In genomic region chr6:75285156-75285639, GRCh38 we compare ENCODE assay signal across 8 cellular contexts. TPM values are rescaled to one million over a fixed set of nuclear protein-coding genes. Genes with fewer than 3 reads are reported as not detected.
DNase-seq lines count a peak whose midpoint lies in the region; ATAC-seq and TF ChIP-seq lines count a peak whose summit lies in the region.

No MANE protein-coding gene starts in this region.

- H3K4me3 Mint-ChIP-seq in neural progenitor cell, result no peak overlapping the region

- H4K8ac ChIP-seq in IMR-90 (ENCODE audit: low read depth in 2 of 2, low read length in 2 of 2), result peak overlapping the region in 1 of 2 experiments; percentile 53; a peak in 1 of 4 replicates

- H3K79me1 ChIP-seq in IMR-90 (ENCODE audit: low read depth in 1 of 2, low read length in 2 of 2), result peaks cover 0 to 9% of the 10 kb centered on the region in 2 experiments; a peak in 2 of 4 replicates

- H3K27ac Mint-ChIP-seq in neural progenitor cell, result no peak overlapping the region

- H4K91ac ChIP-seq in IMR-90 (ENCODE audit: insufficient read depth, low read depth, low read length), result 0 out of 2 replicates have a peak overlapping the region, but pooled peaks have one; percentile 45

- no peaks in the 10 kb centered on the region for H3K9me3 ChIP-seq in IMR-90 (ENCODE audit: control insufficient read depth, insufficient read depth, low read length)
- H3K9me3 ChIP-seq in neural progenitor cell (ENCODE audit: low read depth), result no peaks in the 10 kb centered on the region

- BruUV-seq in IMR-90 (replicated peaks; lab: Mats Ljungman, UMichigan), result TSS peak; percentile 72

- TF ChIP-seq CTCF in IMR-90 (conservative IDR thresholded peaks at IDR 0.05; ENCODE audit: low read depth, low read length), result no peak
- no peak for TF ChIP-seq CTCF in neural progenitor cell (IDR thresholded peaks at IDR 0.05)

- H3K9ac ChIP-seq in IMR-90 (ENCODE audit: low read depth, low read length) (peak overlapping the region; percentile 46), neural progenitor cell (peak overlapping the region; percentile 40)

- 0% methylated on average over 1 of the region's 13 CpGs; no CpG with 5 or more reads in 1 of the 2 experiments for WGBS in IMR-90 (ENCODE audit: extremely low coverage in 2 of 2, insufficient read length in 1 of 2), 2 experiments

- no peak overlapping the region for H2BK20ac ChIP-seq in IMR-90 (ENCODE audit: low read depth, low read length)

- no peak for TF ChIP-seq POLR2A in IMR-90 (IDR thresholded peaks at IDR 0.05; ENCODE audit: low read depth, low read length)

- H3K9me1 ChIP-seq in IMR-90 (ENCODE audit: insufficient read depth, low read length), result no peaks in the 10 kb centered on the region

- no peak overlapping the region for H2AK9ac ChIP-seq in IMR-90 (replicated peaks; ENCODE audit: low read depth, low read length, poor library complexity)

- H2BK15ac ChIP-seq in IMR-90 (ENCODE audit: low read depth, low read length), result no peak overlapping the region

- CTCF ChIA-PET in IMR-90 (lab: Yijun Ruan, JAX), result interaction anchor here (1.7 kb wide), 1 partner anchor 18 kb away, joined by 4 read pairs; no protein-coding TSS in a partner anchor

- intact Hi-C loops in IMR-90 (cut with micrococcal nuclease), result loop anchor here (10.0 kb wide), 1 partner anchor 470 kb away; no protein-coding TSS in a partner anchor

- H2AK5ac ChIP-seq in IMR-90 (ENCODE audit: low read depth, low read length), result no peak overlapping the region

- H2BK5ac ChIP-seq in IMR-90 (ENCODE audit: low read depth, low read length, poor library complexity, severe bottlenecking), result peak overlapping the region; percentile 21

- in situ Hi-C loops in IMR-90 (cut with MboI; ENCODE audit: low sequenced_read_pairs), result no loop called here

- POLR2A ChIA-PET in IMR-90 (lab: Charles Lee; ENCODE audit: unreplicated experiment), result no interaction called here

- H2AFZ ChIP-seq in IMR-90 (replicated peaks; ENCODE audit: low read length, poor library complexity), result peak overlapping the region; percentile 89
- peak overlapping the region; percentile 91 for H2AFZ ChIP-seq in neural progenitor cell (replicated peaks)

- peak overlapping the region; percentile 15; the same call in 1 of the 2 replicates for H2BK120ac ChIP-seq in IMR-90 (ENCODE audit: low read depth, low read length)

- H3K56ac ChIP-seq in IMR-90 (ENCODE audit: extremely low read depth, insufficient read depth, low read length), result 0 out of 2 replicates have a peak overlapping the region, but pooled peaks have one; percentile 63

- peak overlapping the region; percentile 60 for H3K4me3 ChIP-seq in IMR-90 (ENCODE audit: insufficient read depth, low read depth, low read length)
- H3K4me3 ChIP-seq in neural progenitor cell, result peak overlapping the region; percentile 75

- peak overlapping the region; percentile 65 for H3K14ac ChIP-seq in IMR-90 (replicated peaks; ENCODE audit: low read depth, low read length)

- no peak overlapping the region; the same call in 1 of the 2 replicates for H4K5ac ChIP-seq in IMR-90 (ENCODE audit: low read depth, low read length)

- TF ChIP-seq RAD21 in IMR-90 (IDR thresholded peaks at IDR 0.05; ENCODE audit: low read length), result no peak

- peaks cover 19% of the 10 kb centered on the region for H4K20me1 ChIP-seq in IMR-90 (ENCODE audit: insufficient read depth, low read length)
- peaks cover 13% of the 10 kb centered on the region for H4K20me1 ChIP-seq in neural progenitor cell (ENCODE audit: low read depth)

- H3K23ac ChIP-seq in IMR-90 (ENCODE audit: low read depth, low read length), result peak overlapping the region; percentile 63; the same call in 1 of the 2 replicates

- H3K9me3 Mint-ChIP-seq in neural progenitor cell, result no peaks in the 10 kb centered on the region

- peak; percentile 36 for DNase-seq in NCI-H524 treated with DMSO at 0.1 percent for 48 hours (lab: John Stamatoyannopoulos, UW)
- no peak for DNase-seq in NCI-H524 (lab: John Stamatoyannopoulos, UW)
- DNase-seq in IMR-90, result no peak
- no peak for DNase-seq in caudate nucleus (lab: John Stamatoyannopoulos, UW)
- DNase-seq in neural progenitor cell (ENCODE audit: low spot score), result no peak
- DNase-seq in NK-92 treated with Interleukin-12 subunit alpha and Interleukin-12 subunit beta, amount 100 ng/mL, for 24 hours (lab: John Stamatoyannopoulos, UW), result no peak
- DNase-seq in GM19240 (ENCODE audit: insufficient read length, low spot score), result no peak

- peaks cover 19% of the 10 kb centered on the region for H3K4me1 Mint-ChIP-seq in neural progenitor cell

- H3K18ac ChIP-seq in IMR-90 (ENCODE audit: low read depth, low read length), result no peak overlapping the region

- H3K27me3 ChIP-seq in IMR-90 (ENCODE audit: control insufficient read depth, insufficient read depth, low read length) (no peaks in the 10 kb centered on the region), neural progenitor cell (no peaks in the 10 kb centered on the region)

- peak; percentile 4; the same call in 1 of the 2 replicates for ATAC-seq in IMR-90 (ENCODE audit: low read depth)
- no peak for ATAC-seq in esophagus mucosa

- dilution Hi-C loops in IMR-90 (cut with HindIII; ENCODE audit: low sequenced_read_pairs, unreplicated experiment), result no loop called here

- H3F3A ChIP-seq in neural progenitor cell (ENCODE audit: low read depth), result peaks cover 12% of the 10 kb centered on the region

- no peaks in the 10 kb centered on the region for H3K36me3 Mint-ChIP-seq in neural progenitor cell

- H3K36me3 ChIP-seq in IMR-90 (ENCODE audit: control insufficient read depth, insufficient read depth, low read length) (no peaks in the 10 kb centered on the region), neural progenitor cell (no peaks in the 10 kb centered on the region)

- H3K79me2 ChIP-seq in neural progenitor cell (ENCODE audit: low read depth), result peaks cover 51% of the 10 kb centered on the region

- peak overlapping the region; percentile 44; the same call in 1 of the 2 replicates for H3K4ac ChIP-seq in IMR-90 (ENCODE audit: low read depth, low read length)

- peak overlapping the region; percentile 84 for H3K4me2 ChIP-seq in IMR-90 (ENCODE audit: low read depth, low read length)
- peak overlapping the region; percentile 82 for H3K4me2 ChIP-seq in neural progenitor cell

- no peaks in the 10 kb centered on the region for H3K27me3 Mint-ChIP-seq in neural progenitor cell (ENCODE audit: insufficient read depth, low read depth)

- H3K27ac ChIP-seq in IMR-90 (ENCODE audit: insufficient read depth, low read length) (peak overlapping the region; percentile 10), caudate nucleus (ENCODE audit: low read depth, low read length) (peak overlapping the region; percentile 91), neural progenitor cell (no peak overlapping the region)

- no peaks in the 10 kb centered on the region for H3K4me1 ChIP-seq in IMR-90 (ENCODE audit: control insufficient read depth, insufficient read depth, low read length)
- H3K4me1 ChIP-seq in neural progenitor cell, result peaks cover 31% of the 10 kb centered on the region

TF ChIP-seq in IMR-90, 13 proteins besides CTCF, POLR2A, EP300 and RAD21:
- TF ChIP-seq, protein P1, sequence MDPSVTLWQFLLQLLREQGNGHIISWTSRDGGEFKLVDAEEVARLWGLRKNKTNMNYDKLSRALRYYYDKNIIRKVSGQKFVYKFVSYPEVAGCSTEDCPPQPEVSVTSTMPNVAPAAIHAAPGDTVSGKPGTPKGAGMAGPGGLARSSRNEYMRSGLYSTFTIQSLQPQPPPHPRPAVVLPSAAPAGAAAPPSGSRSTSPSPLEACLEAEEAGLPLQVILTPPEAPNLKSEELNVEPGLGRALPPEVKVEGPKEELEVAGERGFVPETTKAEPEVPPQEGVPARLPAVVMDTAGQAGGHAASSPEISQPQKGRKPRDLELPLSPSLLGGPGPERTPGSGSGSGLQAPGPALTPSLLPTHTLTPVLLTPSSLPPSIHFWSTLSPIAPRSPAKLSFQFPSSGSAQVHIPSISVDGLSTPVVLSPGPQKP (IDR thresholded peaks at IDR 0.05; ENCODE audit: borderline replicate concordance, low read depth, low read length), result no peak
- TF ChIP-seq CHD1 (IDR thresholded peaks at IDR 0.05; ENCODE audit: low read depth, low read length), result no peak
- TF ChIP-seq CEBPB (IDR thresholded peaks at IDR 0.05; ENCODE audit: low read depth, low read length), result no peak
- no peak for TF ChIP-seq NFE2L2 (IDR thresholded peaks at IDR 0.05; ENCODE audit: low read depth, low read length)
- TF ChIP-seq MXI1 (IDR thresholded peaks at IDR 0.05; ENCODE audit: borderline replicate concordance, low read depth, low read length), result no peak

RNA-seq across cellular contexts. Expression of gene TMEM30A, which starts 0.6 kb away (rescaled TPM):
- 111 and 206 TPM in 2 replicates for total RNA-seq in IMR-90 (2012; rRNA removed)
- 35.0 and 48.5 TPM in 2 replicates for polyA plus RNA-seq in IMR-90 (2012; rRNA removed)
- polyA plus RNA-seq in IMR-90 (2012; cell fraction: cytosol; rRNA removed), result 9.4 and 13.2 TPM in 2 replicates
- polyA plus RNA-seq in IMR-90 (2012; cell fraction: nucleus; rRNA removed; ENCODE audit: low replicate concordance), result 7.0 and 24.4 TPM in 2 replicates
- total RNA-seq in neural progenitor cell (ENCODE audit: low replicate concordance), result 61.2 and 86.0 TPM in 2 replicates
- 64.0 TPM for total RNA-seq in esophagus mucosa

RNA-seq across cellular contexts. Expression of gene COX7A2, which starts 41.6 kb away (rescaled TPM):
- total RNA-seq in IMR-90 (2012; rRNA removed), result 85.8 and 776 TPM in 2 replicates
- 174 and 185 TPM in 2 replicates for polyA plus RNA-seq in IMR-90 (2012; rRNA removed)
- polyA plus RNA-seq in IMR-90 (2012; cell fraction: cytosol; rRNA removed), result 360 and 1,161 TPM in 2 replicates
- polyA plus RNA-seq in IMR-90 (2012; cell fraction: nucleus; rRNA removed; ENCODE audit: low replicate concordance), result 39.2 and 183 TPM in 2 replicates
- total RNA-seq in neural progenitor cell (ENCODE audit: low replicate concordance), result 146 and 330 TPM in 2 replicates
- 499 TPM for total RNA-seq in esophagus mucosa
